Comparison of ENCODE assay signal across 22 cellular contexts in genomic region chr13:39370554-39370953, GRCh38.
DNase-seq lines count a peak whose midpoint lies in the region; ATAC-seq and TF ChIP-seq lines count a peak whose summit lies in the region.
"Had no signal": no experiment of that assay in that cellular context is flagged by ENCODE, and none has a peak within 500 bp of the region (broad histone marks: within the 10 kb centered on the region; RNA-seq: fewer than 3 reads in every experiment).

No MANE protein-coding gene starts in this region.

- ATAC-seq in Right ventricle myocardium inferior (peak; percentile 78), left lobe of liver (no peak)
- ATAC-seq in natural killer cell treated with Interleukin-12 subunit alpha and Interleukin-12 subunit beta and Interleukin-15 and Interleukin-18, amount 100 ng/mL, for 72 hours, result no peak
- ATAC-seq: activated T-cell treated with anti-CD3 and anti-CD28 coated beads, Interleukin-2, amount 50 U/mL, for 4 hours; T-cell had no signal

- no peak overlapping the region for H3K27ac Mint-ChIP-seq in natural killer cell treated with Interleukin-12 subunit alpha and Interleukin-12 subunit beta and Interleukin-15 and Interleukin-18, amount 100 ng/mL, for 72 hours
- H3K27ac Mint-ChIP-seq: activated CD4-positive, alpha-beta memory T cell treated with anti-CD3 and anti-CD28 coated beads for 36 hours; activated naive CD4-positive, alpha-beta T cell treated with anti-CD3 and anti-CD28 coated beads, Interleukin-2, amount 50 U/mL, for 24 hours; CD4-positive, alpha-beta memory T cell; T-cell had no signal

- no peak overlapping the region for H3K4me3 Mint-ChIP-seq in natural killer cell treated with Interleukin-12 subunit alpha and Interleukin-12 subunit beta and Interleukin-15 and Interleukin-18, amount 100 ng/mL, for 72 hours
- H3K4me3 Mint-ChIP-seq: activated CD4-positive, alpha-beta memory T cell treated with anti-CD3 and anti-CD28 coated beads for 36 hours; activated naive CD4-positive, alpha-beta T cell treated with anti-CD3 and anti-CD28 coated beads, Interleukin-2, amount 50 U/mL, for 24 hours; activated T-cell treated with anti-CD3 and anti-CD28 coated beads, Interleukin-2, amount 50 U/mL, for 4 hours; CD4-positive, alpha-beta memory T cell; T-cell had no signal

- DNase-seq in Right ventricle myocardium inferior (ENCODE audit: missing footprints), result no peak
- DNase-seq in cardiac septum (ENCODE audit: low spot score), result no peak
- peak; percentile 84 for DNase-seq in epithelial cell of esophagus (ENCODE audit: low read depth)
- DNase-seq in islet precursor cell, result peak; percentile 60
- DNase-seq in hepatic stellate cell (ENCODE audit: low spot score), result no peak
- DNase-seq in UCSD-AML1 (lab: John Stamatoyannopoulos, UW; ENCODE audit: unreplicated experiment), result no peak
- DNase-seq in natural killer cell treated with Interleukin-12 subunit alpha and Interleukin-12 subunit beta and Interleukin-15 and Interleukin-18, amount 100 ng/mL, for 72 hours (ENCODE audit: low spot score), result no peak
- DNase-seq in left lobe of liver (ENCODE audit: low spot score), result no peak
- DNase-seq: activated CD4-positive, alpha-beta memory T cell treated with anti-CD3 and anti-CD28 coated beads for 36 hours; activated T-cell treated with anti-CD3 and anti-CD28 coated beads, Interleukin-2, amount 50 U/mL, for 4 hours; brain microvascular endothelial cell; CD4-positive, alpha-beta memory T cell; DND-41; NCI-H146; NCI-H226; NK-92 treated with Interleukin-12 subunit alpha and Interleukin-12 subunit beta, amount 100 ng/mL, for 24 hours; ovary; RPMI8226; small intestine; T-cell had no signal

- no peaks in the 10 kb centered on the region for H3K27me3 Mint-ChIP-seq in natural killer cell treated with Interleukin-12 subunit alpha and Interleukin-12 subunit beta and Interleukin-15 and Interleukin-18, amount 100 ng/mL, for 72 hours

- H3K9me3 Mint-ChIP-seq in natural killer cell treated with Interleukin-12 subunit alpha and Interleukin-12 subunit beta and Interleukin-15 and Interleukin-18, amount 100 ng/mL, for 72 hours, result peaks cover 3% of the 10 kb centered on the region
- H3K9me3 Mint-ChIP-seq: activated CD4-positive, alpha-beta memory T cell treated with anti-CD3 and anti-CD28 coated beads for 36 hours; activated naive CD4-positive, alpha-beta T cell treated with anti-CD3 and anti-CD28 coated beads, Interleukin-2, amount 50 U/mL, for 24 hours; activated T-cell treated with anti-CD3 and anti-CD28 coated beads, Interleukin-2, amount 50 U/mL, for 4 hours; T-cell had no signal

- H3K4me3 ChIP-seq in epithelial cell of esophagus (ENCODE audit: low read length), result no peak overlapping the region
- H3K4me3 ChIP-seq: esophagus muscularis mucosa, ovary had no signal

- no peaks in the 10 kb centered on the region for H3K4me1 Mint-ChIP-seq in natural killer cell treated with Interleukin-12 subunit alpha and Interleukin-12 subunit beta and Interleukin-15 and Interleukin-18, amount 100 ng/mL, for 72 hours (ENCODE audit: low read depth in 2 of 2)
- H3K4me1 Mint-ChIP-seq: activated naive CD4-positive, alpha-beta T cell treated with anti-CD3 and anti-CD28 coated beads, Interleukin-2, amount 50 U/mL, for 24 hours; CD4-positive, alpha-beta memory T cell; T-cell had no signal

- intact Hi-C loops in Right ventricle myocardium inferior (cut with DNase I), result no loop called here
- intact Hi-C loops in cardiac septum (cut with DNase I), result no loop called here

- no peaks in the 10 kb centered on the region for H3K36me3 Mint-ChIP-seq in natural killer cell treated with Interleukin-12 subunit alpha and Interleukin-12 subunit beta and Interleukin-15 and Interleukin-18, amount 100 ng/mL, for 72 hours
- H3K36me3 Mint-ChIP-seq: activated CD4-positive, alpha-beta memory T cell treated with anti-CD3 and anti-CD28 coated beads for 36 hours; activated naive CD4-positive, alpha-beta T cell treated with anti-CD3 and anti-CD28 coated beads, Interleukin-2, amount 50 U/mL, for 24 hours; CD4-positive, alpha-beta memory T cell; T-cell had no signal

- TF ChIP-seq CTCF in epithelial cell of esophagus (IDR thresholded peaks at IDR 0.05; ENCODE audit: insufficient read depth, low read depth, low read length, missing control alignments), result no peak

Comparison
In these comparisons a context has a peak if more than half of its experiments do, and no peak if none do; other contexts are left out.
1. DNase-seq: peak in epithelial cell of esophagus (single experiment) and islet precursor cell (single experiment); none in Right ventricle myocardium inferior (single experiment), cardiac septum (single experiment), hepatic stellate cell (single experiment), UCSD-AML1 (single experiment), natural killer cell treated with Interleukin-12 subunit alpha and Interleukin-12 subunit beta and Interleukin-15 and Interleukin-18, amount 100 ng/mL, for 72 hours (single experiment) and left lobe of liver (single experiment).